Comparison of ENCODE assay signal across 17 cellular contexts in the genomic region with DNA sequence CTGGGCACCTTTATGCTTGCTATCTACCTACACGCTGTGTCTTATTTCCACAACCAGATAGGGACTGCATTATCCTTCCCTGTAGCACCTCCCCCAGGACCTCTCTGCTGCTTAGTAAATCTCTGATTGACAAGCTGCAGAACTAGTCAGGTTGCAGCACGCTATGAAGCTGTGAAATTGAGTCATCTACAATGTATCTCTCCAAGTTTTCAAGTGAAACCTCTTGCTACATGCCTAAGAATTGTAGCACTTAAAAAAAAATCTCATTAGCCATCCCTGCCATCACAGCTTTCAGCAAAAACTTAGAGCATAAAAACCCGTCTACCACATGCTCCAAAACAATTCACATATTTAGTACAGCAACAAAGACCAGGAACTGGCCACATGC.
DNase-seq lines count a peak whose midpoint lies in the region; ATAC-seq and TF ChIP-seq lines count a peak whose summit lies in the region.
"Had no signal": no experiment of that assay in that cellular context is flagged by ENCODE, and none has a peak within 500 bp of the region (broad histone marks: within the 10 kb centered on the region; RNA-seq: fewer than 3 reads in every experiment).

No MANE protein-coding gene starts in this region.

- DNase-seq in SK-N-DZ (ENCODE audit: low spot score) (peak; percentile 38), choroid plexus epithelial cell (ENCODE audit: low read depth) (peak; percentile 21), middle frontal gyrus (ENCODE audit: extremely low spot score, low spot score) (no peak), lower lobe of right lung (no peak)
- DNase-seq in stimulated activated effector memory CD8-positive, alpha-beta T cell treated with anti-CD3 and anti-CD28 coated beads, Interleukin-12 subunit alpha, Interleukin-12 subunit beta, amount 100 ng/mL, for 72 hours (ENCODE audit: low spot score in 2 of 2) = no peak
- DNase-seq: activated naive CD4-positive, alpha-beta T cell; CD4-positive, alpha-beta T cell; DND-41; NCI-H187 treated with DMSO at 0.1 percent for 48 hours; PC-3; T-cell had no signal

- H3K4me1 Mint-ChIP-seq in stimulated activated effector memory CD8-positive, alpha-beta T cell treated with anti-CD3 and anti-CD28 coated beads, Interleukin-12 subunit alpha, Interleukin-12 subunit beta, amount 100 ng/mL, for 72 hours = no peaks in the 10 kb centered on the region
- H3K4me1 Mint-ChIP-seq: central memory CD8-positive, alpha-beta T cell; T-cell had no signal

- intact Hi-C loops in lower lobe of right lung (cut with DNase I) = no loop called here

- no peak for TF ChIP-seq CTCF in choroid plexus epithelial cell (conservative IDR thresholded peaks at IDR 0.05; ENCODE audit: low read depth, low read length)
- TF ChIP-seq CTCF in lower lobe of right lung (IDR thresholded peaks at IDR 0.05) = no peak

- H3K4me3 Mint-ChIP-seq in stimulated activated effector memory CD8-positive, alpha-beta T cell treated with anti-CD3 and anti-CD28 coated beads, Interleukin-12 subunit alpha, Interleukin-12 subunit beta, amount 100 ng/mL, for 72 hours = no peak overlapping the region
- H3K4me3 Mint-ChIP-seq: CD4-positive, alpha-beta T cell; central memory CD8-positive, alpha-beta T cell; neural crest cell; T-cell had no signal

- no peaks in the 10 kb centered on the region for H3K36me3 Mint-ChIP-seq in stimulated activated effector memory CD8-positive, alpha-beta T cell treated with anti-CD3 and anti-CD28 coated beads, Interleukin-12 subunit alpha, Interleukin-12 subunit beta, amount 100 ng/mL, for 72 hours
- H3K36me3 Mint-ChIP-seq: T-cell had no signal

- H3K4me1 ChIP-seq in muscle layer of colon (ENCODE audit: insufficient read depth, low read length) = peaks cover 18% of the 10 kb centered on the region
- H3K4me1 ChIP-seq in thymus (ENCODE audit: control insufficient read depth, insufficient read depth, low read length) = no peaks in the 10 kb centered on the region
- H3K4me1 ChIP-seq in lower lobe of right lung = peaks cover 15% of the 10 kb centered on the region

- H3K9me3 Mint-ChIP-seq in stimulated activated effector memory CD8-positive, alpha-beta T cell treated with anti-CD3 and anti-CD28 coated beads, Interleukin-12 subunit alpha, Interleukin-12 subunit beta, amount 100 ng/mL, for 72 hours = peaks cover 7% of the 10 kb centered on the region
- H3K9me3 Mint-ChIP-seq: central memory CD8-positive, alpha-beta T cell had no signal

- H3K9ac ChIP-seq in muscle layer of colon (ENCODE audit: low read length) = no peak overlapping the region

- ATAC-seq in stimulated activated effector memory CD8-positive, alpha-beta T cell treated with anti-CD3 and anti-CD28 coated beads, Interleukin-12 subunit alpha, Interleukin-12 subunit beta, amount 100 ng/mL, for 72 hours = no peak
- ATAC-seq in lower lobe of right lung = no peak
- ATAC-seq: K562, PC-3, T-cell had no signal

- H3K27ac Mint-ChIP-seq in stimulated activated effector memory CD8-positive, alpha-beta T cell treated with anti-CD3 and anti-CD28 coated beads, Interleukin-12 subunit alpha, Interleukin-12 subunit beta, amount 100 ng/mL, for 72 hours = no peak overlapping the region
- H3K27ac Mint-ChIP-seq: CD4-positive, alpha-beta T cell; T-cell had no signal

- H3K4me3 ChIP-seq in choroid plexus epithelial cell (ENCODE audit: low read depth, low read length) = no peak overlapping the region
- peak overlapping the region in 1 of 2 donors; percentile 10 for H3K4me3 ChIP-seq in muscle layer of colon (ENCODE audit: low read depth in 1 of 2, low read length in 2 of 2)
- H3K4me3 ChIP-seq in thymus (ENCODE audit: low read length) = no peak overlapping the region
- H3K4me3 ChIP-seq in lower lobe of right lung = no peak overlapping the region
- H3K4me3 ChIP-seq: hepatocyte, K562 had no signal

- H3K9me3 ChIP-seq in muscle layer of colon (ENCODE audit: low read length) = no peaks in the 10 kb centered on the region
- H3K9me3 ChIP-seq in thymus (ENCODE audit: control insufficient read depth) = peaks cover 2% of the 10 kb centered on the region
- H3K9me3 ChIP-seq in lower lobe of right lung = no peaks in the 10 kb centered on the region

- WGBS in thymus = 78% methylated on average over 3 of the region's 3 CpGs

- H3K36me3 ChIP-seq in muscle layer of colon (ENCODE audit: insufficient read depth, low read length) (no peaks in the 10 kb centered on the region), thymus (ENCODE audit: control insufficient read depth, insufficient read depth) (no peaks in the 10 kb centered on the region), lower lobe of right lung (no peaks in the 10 kb centered on the region)

- peak overlapping the region; percentile 94 for H3K27ac ChIP-seq in muscle layer of colon (ENCODE audit: low read depth, low read length)
- peak overlapping the region; percentile 46 for H3K27ac ChIP-seq in thymus (ENCODE audit: low read depth)
- H3K27ac ChIP-seq in lower lobe of right lung = no peak overlapping the region

- H3K27me3 ChIP-seq in muscle layer of colon (ENCODE audit: control insufficient read depth in 1 of 2, insufficient read depth in 2 of 2, low read length in 2 of 2) = no peaks in the 10 kb centered on the region
- no peaks in the 10 kb centered on the region for H3K27me3 ChIP-seq in thymus (ENCODE audit: control insufficient read depth, insufficient read depth)
- no peaks in the 10 kb centered on the region for H3K27me3 ChIP-seq in lower lobe of right lung (ENCODE audit: low read depth)
- H3K27me3 ChIP-seq: hepatocyte had no signal

Comparison
In these comparisons a context has a peak if more than half of its experiments do, and no peak if none do; other contexts are left out.
1. DNase-seq: peak in SK-N-DZ (single experiment) and choroid plexus epithelial cell (single experiment); none in middle frontal gyrus (single experiment), stimulated activated effector memory CD8-positive, alpha-beta T cell treated with anti-CD3 and anti-CD28 coated beads, Interleukin-12 subunit alpha, Interleukin-12 subunit beta, amount 100 ng/mL, for 72 hours (0 of 2) and lower lobe of right lung (single experiment).